Comparison of ENCODE assay signal across 14 cellular contexts in the genomic region with DNA sequence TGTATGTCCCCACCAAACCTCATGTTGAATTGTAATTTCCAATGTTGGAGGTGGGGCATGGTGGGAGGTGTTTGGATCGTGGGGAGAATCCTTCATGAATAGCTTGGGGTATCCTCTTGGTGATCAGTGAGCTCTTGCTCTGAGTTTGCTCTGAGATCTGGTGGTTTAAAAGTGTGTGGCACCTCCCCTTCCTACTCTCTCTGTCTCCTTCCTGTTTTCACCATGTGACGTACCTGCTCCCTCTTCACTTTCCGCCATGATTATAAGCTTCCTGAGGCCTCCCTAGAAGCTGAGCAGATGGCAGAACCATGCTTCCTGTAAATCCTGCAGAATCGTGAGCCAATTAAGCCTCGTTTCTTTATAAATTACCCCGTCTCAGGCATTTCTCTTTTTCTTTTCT. TPM values are rescaled to one million over a fixed set of nuclear protein-coding genes. Genes with fewer than 3 reads are reported as not detected.
DNase-seq lines count a peak whose midpoint lies in the region; ATAC-seq and TF ChIP-seq lines count a peak whose summit lies in the region.
"Had no signal": no experiment of that assay in that cellular context is flagged by ENCODE, and none has a peak within 500 bp of the region (broad histone marks: within the 10 kb centered on the region; RNA-seq: fewer than 3 reads in every experiment).

No MANE protein-coding gene starts in this region.

- H3K36me3 ChIP-seq in upper lobe of right lung: no peaks in the 10 kb centered on the region
- no peaks in the 10 kb centered on the region for H3K36me3 ChIP-seq in mucosa of descending colon (ENCODE audit: low read depth)
- H3K36me3 ChIP-seq: HAP-1 had no signal

- H3K36me3 Mint-ChIP-seq in natural killer cell treated with Interleukin-12 subunit alpha and Interleukin-12 subunit beta and Interleukin-15 and Interleukin-18, amount 100 ng/mL, for 72 hours: no peaks in the 10 kb centered on the region
- H3K36me3 Mint-ChIP-seq in natural killer cell (no peaks in the 10 kb centered on the region), activated B cell treated with CpG ODN at 0.5 μM for 24 hours (ENCODE audit: low read depth) (no peaks in the 10 kb centered on the region)

- POLR2A ChIA-PET in activated B cell treated with CpG ODN at 0.5 μM for 24 hours (lab: Charles Lee): interaction anchor here (0.5 to 1.7 kb wide), 6 partner anchors 8 to 1147 kb away, joined by 3 to 6 read pairs (median 4); no protein-coding TSS in a partner anchor

- CTCF ChIA-PET in activated B cell treated with CpG ODN at 0.5 μM for 24 hours (lab: Charles Lee): no interaction called here

- no peak for ATAC-seq in natural killer cell treated with Interleukin-12 subunit alpha and Interleukin-12 subunit beta and Interleukin-15 and Interleukin-18, amount 100 ng/mL, for 72 hours
- ATAC-seq in natural killer cell (no peak), HG03175 (IDR thresholded peaks at IDR 0.05; ENCODE audit: unreplicated experiment) (peak; percentile 27), activated B cell treated with CpG ODN at 0.5 μM for 24 hours (ENCODE audit: low read depth) (no peak), upper lobe of right lung (peak; percentile 46), mucosa of descending colon (no peak), HG03442 (IDR thresholded peaks at IDR 0.05; ENCODE audit: unreplicated experiment) (no peak)

- intact Hi-C loops in natural killer cell (cut with micrococcal nuclease) (no loop called here), activated B cell treated with CpG ODN at 0.5 μM for 24 hours (cut with micrococcal nuclease) (no loop called here), upper lobe of right lung (cut with DNase I) (no loop called here), mucosa of descending colon (cut with DNase I, micrococcal nuclease) (no loop called here)

- H3K4me3 ChIP-seq in upper lobe of right lung: no peak overlapping the region
- no peak overlapping the region for H3K4me3 ChIP-seq in mucosa of descending colon
- H3K4me3 ChIP-seq: GM23248, HAP-1 had no signal

- H3K27ac ChIP-seq in upper lobe of right lung: no peak overlapping the region
- H3K27ac ChIP-seq: C4-2B, GM23248, RWPE1 had no signal

- H3K4me3 Mint-ChIP-seq in natural killer cell treated with Interleukin-12 subunit alpha and Interleukin-12 subunit beta and Interleukin-15 and Interleukin-18, amount 100 ng/mL, for 72 hours: peak overlapping the region; percentile 18
- H3K4me3 Mint-ChIP-seq in natural killer cell: no peak overlapping the region
- H3K4me3 Mint-ChIP-seq in activated B cell treated with CpG ODN at 0.5 μM for 24 hours: peak overlapping the region; percentile 62

- no peak for TF ChIP-seq CTCF in natural killer cell (IDR thresholded peaks at IDR 0.05)
- TF ChIP-seq CTCF in activated B cell treated with CpG ODN at 0.5 μM for 24 hours (IDR thresholded peaks at IDR 0.05): no peak
- TF ChIP-seq CTCF in upper lobe of right lung (IDR thresholded peaks at IDR 0.05): no peak
- no peak for TF ChIP-seq CTCF in mucosa of descending colon (IDR thresholded peaks at IDR 0.05)

- DNase-seq in natural killer cell treated with Interleukin-12 subunit alpha and Interleukin-12 subunit beta and Interleukin-15 and Interleukin-18, amount 100 ng/mL, for 72 hours (ENCODE audit: low spot score): no peak
- DNase-seq in natural killer cell: no peak
- no peak for DNase-seq in activated B cell treated with CpG ODN at 0.5 μM for 24 hours
- DNase-seq in upper lobe of right lung: no peak
- DNase-seq in NCI-H187 treated with DMSO at 0.1 percent for 48 hours (lab: John Stamatoyannopoulos, UW): no peak
- no peak for DNase-seq in mucosa of descending colon
- DNase-seq: GM23248, NCI-H1105, NCI-H2081 treated with DMSO at 0.1 percent for 48 hours had no signal

- H3K4me1 ChIP-seq in upper lobe of right lung (no peaks in the 10 kb centered on the region), mucosa of descending colon (ENCODE audit: low read depth) (no peaks in the 10 kb centered on the region)

- H3K9me3 ChIP-seq in upper lobe of right lung: no peaks in the 10 kb centered on the region
- no peaks in the 10 kb centered on the region for H3K9me3 ChIP-seq in mucosa of descending colon
- H3K9me3 ChIP-seq: HAP-1 had no signal

- no peaks in the 10 kb centered on the region for H3K9me3 Mint-ChIP-seq in natural killer cell treated with Interleukin-12 subunit alpha and Interleukin-12 subunit beta and Interleukin-15 and Interleukin-18, amount 100 ng/mL, for 72 hours
- H3K9me3 Mint-ChIP-seq in natural killer cell: no peaks in the 10 kb centered on the region
- peaks cover 3% of the 10 kb centered on the region for H3K9me3 Mint-ChIP-seq in activated B cell treated with CpG ODN at 0.5 μM for 24 hours

- no peaks in the 10 kb centered on the region for H3K27me3 Mint-ChIP-seq in natural killer cell treated with Interleukin-12 subunit alpha and Interleukin-12 subunit beta and Interleukin-15 and Interleukin-18, amount 100 ng/mL, for 72 hours
- H3K27me3 Mint-ChIP-seq in natural killer cell (ENCODE audit: low read depth in 2 of 2): peaks cover 0 to 2% of the 10 kb centered on the region in 2 donors
- H3K27me3 Mint-ChIP-seq in activated B cell treated with CpG ODN at 0.5 μM for 24 hours: no peaks in the 10 kb centered on the region

- H3K27me3 ChIP-seq in upper lobe of right lung: no peaks in the 10 kb centered on the region

- H3K4me1 Mint-ChIP-seq in natural killer cell treated with Interleukin-12 subunit alpha and Interleukin-12 subunit beta and Interleukin-15 and Interleukin-18, amount 100 ng/mL, for 72 hours (ENCODE audit: low read depth in 2 of 2): peaks cover 7 to 24% of the 10 kb centered on the region in 2 donors
- peaks cover 0 to 19% of the 10 kb centered on the region in 2 donors for H3K4me1 Mint-ChIP-seq in natural killer cell
- peaks cover 63% of the 10 kb centered on the region for H3K4me1 Mint-ChIP-seq in activated B cell treated with CpG ODN at 0.5 μM for 24 hours

- peak overlapping the region in 1 of 2 donors; percentile 55 for H3K27ac Mint-ChIP-seq in natural killer cell treated with Interleukin-12 subunit alpha and Interleukin-12 subunit beta and Interleukin-15 and Interleukin-18, amount 100 ng/mL, for 72 hours
- H3K27ac Mint-ChIP-seq in natural killer cell: no peak overlapping the region
- peak overlapping the region; percentile 86 for H3K27ac Mint-ChIP-seq in activated B cell treated with CpG ODN at 0.5 μM for 24 hours

RNA-seq across cellular contexts. Expression of a gene that starts 40.0 kb away (rescaled TPM):
- total RNA-seq in natural killer cell treated with Interleukin-12 subunit alpha and Interleukin-12 subunit beta and Interleukin-15 and Interleukin-18, amount 100 ng/mL, for 72 hours: 10 to 100 TPM; 55.6 to 55.7 TPM
- total RNA-seq in natural killer cell: 10 to 100 TPM; 53.0 to 72.6 (median 62.0) TPM
- 58.2 and 63.7 TPM in 2 replicates for total RNA-seq in activated B cell treated with CpG ODN at 0.5 μM for 24 hours
- total RNA-seq in upper lobe of right lung: 72.7 TPM
- 10 to 100 TPM; 44.2 to 51.5 (median 50.7) TPM for total RNA-seq in mucosa of descending colon

RNA-seq across cellular contexts. Expression of a gene that starts 57.9 kb away (rescaled TPM):
- 10 to 100 TPM; 82.3 to 97.3 TPM for total RNA-seq in natural killer cell treated with Interleukin-12 subunit alpha and Interleukin-12 subunit beta and Interleukin-15 and Interleukin-18, amount 100 ng/mL, for 72 hours
- total RNA-seq in natural killer cell (100 to 1,000 TPM in 1 of 3 donors, 10 to 100 TPM in 2; 92.7 to 127 (median 93.5) TPM), activated B cell treated with CpG ODN at 0.5 μM for 24 hours (150 and 151 TPM in 2 replicates), upper lobe of right lung (88.5 TPM), mucosa of descending colon (10 to 100 TPM; 50.0 to 85.5 (median 54.0) TPM)

Comparison
In these comparisons a context has a peak if more than half of its experiments do, and no peak if none do; other contexts are left out.
1. ATAC-seq: peak in HG03175 (single experiment) and upper lobe of right lung (single experiment); none in natural killer cell treated with Interleukin-12 subunit alpha and Interleukin-12 subunit beta and Interleukin-15 and Interleukin-18, amount 100 ng/mL, for 72 hours (0 of 2), natural killer cell (0 of 3), activated B cell treated with CpG ODN at 0.5 μM for 24 hours (single experiment), mucosa of descending colon (single experiment) and HG03442 (single experiment).